10 cellular contexts compared by ENCODE assay signal in genomic region chr12:116881867-116882507, GRCh38. TPM values are rescaled to one million over a fixed set of nuclear protein-coding genes. Genes with fewer than 3 reads are reported as not detected.
DNase-seq lines count a peak whose midpoint lies in the region; ATAC-seq and TF ChIP-seq lines count a peak whose summit lies in the region.
"Had no signal": no experiment of that assay in that cellular context is flagged by ENCODE, and none has a peak within 500 bp of the region (broad histone marks: within the 10 kb centered on the region; RNA-seq: fewer than 3 reads in every experiment).

No MANE protein-coding gene starts in this region.

- peak overlapping the region; percentile 82 for H3K4me3 Mint-ChIP-seq in WTC11

- TF ChIP-seq POLR2A in suprapubic skin (IDR thresholded peaks at IDR 0.05), result no peak

- H3K27ac ChIP-seq in left ventricle myocardium inferior (replicated peaks) (no peak overlapping the region), iPS-20b (ENCODE audit: low read length) (no peak overlapping the region), suprapubic skin (no peak overlapping the region)

- H3K9me3 ChIP-seq in left ventricle myocardium inferior (replicated peaks), result no peaks in the 10 kb centered on the region
- no peaks in the 10 kb centered on the region; the same call in 1 of the 2 replicates for H3K9me3 ChIP-seq in iPS-20b (ENCODE audit: insufficient read depth, low read depth, low read length)
- no peaks in the 10 kb centered on the region for H3K9me3 ChIP-seq in suprapubic skin

- no peak for TF ChIP-seq EP300 in suprapubic skin (IDR thresholded peaks at IDR 0.05)

- peaks cover 44% of the 10 kb centered on the region for H3K4me1 ChIP-seq in left ventricle myocardium inferior
- peaks cover 10% of the 10 kb centered on the region for H3K4me1 ChIP-seq in iPS-20b (ENCODE audit: insufficient read depth, low read length)
- peaks cover 35% of the 10 kb centered on the region for H3K4me1 ChIP-seq in suprapubic skin

- H3K27ac Mint-ChIP-seq in WTC11, result no peak overlapping the region

- WGBS in suprapubic skin, result 4% methylated on average over 20 of the region's 29 CpGs

- H3K4me3 ChIP-seq in left ventricle myocardium inferior, result peak overlapping the region; percentile 63
- H3K4me3 ChIP-seq in iPS-20b (ENCODE audit: low read length), result peak overlapping the region; percentile 84
- H3K4me3 ChIP-seq in suprapubic skin, result peak overlapping the region; percentile 35

- H3K9me3 Mint-ChIP-seq in WTC11, result no peaks in the 10 kb centered on the region

- TF ChIP-seq CTCF in left ventricle myocardium inferior (IDR thresholded peaks at IDR 0.05; ENCODE audit: borderline replicate concordance) (no peak), WTC11 (IDR thresholded peaks at IDR 0.05) (no peak), suprapubic skin (IDR thresholded peaks at IDR 0.05) (no peak)

- DNase-seq in left ventricle myocardium inferior, result no peak
- DNase-seq in cardiac septum (ENCODE audit: low spot score), result no peak
- no peak for DNase-seq in WTC11 (ENCODE audit: low spot score)
- DNase-seq in suprapubic skin (ENCODE audit: low spot score in 2 of 2), result no peak
- DNase-seq in NK-92 (lab: John Stamatoyannopoulos, UW; ENCODE audit: unreplicated experiment), result no peak
- DNase-seq: SIG-M5 had no signal

- CTCF ChIA-PET in WTC11 (lab: Charles Lee), result interaction anchor here (0.5 to 4.5 kb wide), 30 partner anchors 9 to 930 kb away, joined by 3 to 46 read pairs (median 4); partner anchors contain the start of gene FBXW8

- POLR2A ChIA-PET in WTC11 (lab: Charles Lee), result interaction anchor here (0.6 kb wide), 1 partner anchor 173 kb away, joined by 3 read pairs; no protein-coding TSS in a partner anchor

- H3K27me3 Mint-ChIP-seq in WTC11 (ENCODE audit: low read depth), result peaks cover 76% of the 10 kb centered on the region

- peak overlapping the region; percentile 63; the same call in 1 of the 2 replicates for H3K9ac ChIP-seq in iPS-20b (ENCODE audit: low read depth, low read length)

- no peaks in the 10 kb centered on the region for H3K36me3 Mint-ChIP-seq in WTC11

- intact Hi-C loops in left ventricle myocardium inferior (cut with micrococcal nuclease) (no loop called here), cardiac septum (cut with DNase I) (loop anchor here (5.0 kb wide), 1 partner anchor 180 kb away; no protein-coding TSS in a partner anchor)

- H3K4me1 Mint-ChIP-seq in WTC11, result peaks cover 27% of the 10 kb centered on the region

- ATAC-seq in WTC11 (no peak), HG03432 (IDR thresholded peaks at IDR 0.05; ENCODE audit: unreplicated experiment) (no peak), GM18502 (IDR thresholded peaks at IDR 0.05; ENCODE audit: poor library complexity, unreplicated experiment) (no peak)

- H3K27me3 ChIP-seq in left ventricle myocardium inferior (ENCODE audit: low read depth) (peaks cover 80% of the 10 kb centered on the region), iPS-20b (ENCODE audit: insufficient read depth, low read length) (peaks cover 86% of the 10 kb centered on the region), suprapubic skin (peaks cover 80% of the 10 kb centered on the region)

- H3K36me3 ChIP-seq in left ventricle myocardium inferior (no peaks in the 10 kb centered on the region), iPS-20b (ENCODE audit: insufficient read depth, low read depth, low read length) (no peaks in the 10 kb centered on the region), suprapubic skin (no peaks in the 10 kb centered on the region)

TF ChIP-seq in WTC11, 78 proteins besides CTCF, POLR2A, EP300 and RAD21 (continues in another document):
- TF ChIP-seq ZNF121 (CRISPR knock-in tag; IDR thresholded peaks at IDR 0.05) (no peak), ZNF423 (CRISPR knock-in tag; IDR thresholded peaks at IDR 0.05) (no peak), ZNF512 (CRISPR knock-in tag; IDR thresholded peaks at IDR 0.05; ENCODE audit: borderline replicate concordance) (no peak), ZNF532 (CRISPR knock-in tag; IDR thresholded peaks at IDR 0.05; ENCODE audit: borderline replicate concordance) (no peak), ZNF396 (CRISPR knock-in tag; IDR thresholded peaks at IDR 0.05; ENCODE audit: borderline replicate concordance) (no peak), GABPB1 (CRISPR knock-in tag; IDR thresholded peaks at IDR 0.05) (no peak), CREM (CRISPR knock-in tag; IDR thresholded peaks at IDR 0.05) (no peak), ZNF416 (CRISPR knock-in tag; IDR thresholded peaks at IDR 0.05) (no peak), KAT7 (CRISPR knock-in tag; IDR thresholded peaks at IDR 0.05; ENCODE audit: borderline replicate concordance) (no peak), IRF2 (CRISPR knock-in tag; IDR thresholded peaks at IDR 0.05; ENCODE audit: borderline replicate concordance, low read depth) (no peak)
- TF ChIP-seq, protein P1, sequence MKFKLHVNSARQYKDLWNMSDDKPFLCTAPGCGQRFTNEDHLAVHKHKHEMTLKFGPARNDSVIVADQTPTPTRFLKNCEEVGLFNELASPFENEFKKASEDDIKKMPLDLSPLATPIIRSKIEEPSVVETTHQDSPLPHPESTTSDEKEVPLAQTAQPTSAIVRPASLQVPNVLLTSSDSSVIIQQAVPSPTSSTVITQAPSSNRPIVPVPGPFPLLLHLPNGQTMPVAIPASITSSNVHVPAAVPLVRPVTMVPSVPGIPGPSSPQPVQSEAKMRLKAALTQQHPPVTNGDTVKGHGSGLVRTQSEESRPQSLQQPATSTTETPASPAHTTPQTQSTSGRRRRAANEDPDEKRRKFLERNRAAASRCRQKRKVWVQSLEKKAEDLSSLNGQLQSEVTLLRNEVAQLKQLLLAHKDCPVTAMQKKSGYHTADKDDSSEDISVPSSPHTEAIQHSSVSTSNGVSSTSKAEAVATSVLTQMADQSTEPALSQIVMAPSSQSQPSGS (CRISPR knock-in tag; IDR thresholded peaks at IDR 0.05; ENCODE audit: borderline replicate concordance, low read depth), result no peak
- TF ChIP-seq, protein P2, sequence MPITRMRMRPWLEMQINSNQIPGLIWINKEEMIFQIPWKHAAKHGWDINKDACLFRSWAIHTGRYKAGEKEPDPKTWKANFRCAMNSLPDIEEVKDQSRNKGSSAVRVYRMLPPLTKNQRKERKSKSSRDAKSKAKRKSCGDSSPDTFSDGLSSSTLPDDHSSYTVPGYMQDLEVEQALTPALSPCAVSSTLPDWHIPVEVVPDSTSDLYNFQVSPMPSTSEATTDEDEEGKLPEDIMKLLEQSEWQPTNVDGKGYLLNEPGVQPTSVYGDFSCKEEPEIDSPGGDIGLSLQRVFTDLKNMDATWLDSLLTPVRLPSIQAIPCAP (CRISPR knock-in tag; IDR thresholded peaks at IDR 0.05), result no peak

RNA-seq across cellular contexts. Expression of gene HRK, which starts 0.7 kb away (rescaled TPM):
- 0.77 TPM for total RNA-seq in left ventricle myocardium inferior
- total RNA-seq in cardiac septum, result 0.59 TPM
- 1.4 to 3.5 TPM (median 1.6 TPM) in 3 replicates for total RNA-seq in WTC11 (2021)
- not detected for total RNA-seq in suprapubic skin
- total RNA-seq: M059J had no signal

RNA-seq across cellular contexts. Expression of gene FBXW8, which starts 28.8 kb away (rescaled TPM):
- 8.5 TPM for total RNA-seq in left ventricle myocardium inferior
- 10.4 TPM for total RNA-seq in cardiac septum
- total RNA-seq in WTC11 (2021), result 15.6 to 18.5 TPM (median 18.0 TPM) in 3 replicates
- 10 to 100 TPM in 2 of 4 donors, 1 to 10 TPM in 2; 9.1 to 19.0 (median 13.5) TPM for total RNA-seq in suprapubic skin
